In genomic region chr6:89260832-89261231, GRCh38 we compare ENCODE assay signal across 13 cellular contexts. TPM values are rescaled to one million over a fixed set of nuclear protein-coding genes. Genes with fewer than 3 reads are reported as not detected.
DNase-seq lines count a peak whose midpoint lies in the region; ATAC-seq, FAIRE-seq and TF ChIP-seq lines count a peak whose summit lies in the region.
"Had no signal": no experiment of that assay in that cellular context is flagged by ENCODE, and none has a peak within 500 bp of the region (broad histone marks: within the 10 kb centered on the region; RNA-seq: fewer than 3 reads in every experiment).

No MANE protein-coding gene starts in this region.

- no peak overlapping the region for H3K4me2 ChIP-seq in GM12878 (ENCODE audit: control insufficient read depth, insufficient read depth)

- no peaks in the 10 kb centered on the region for H3K36me3 ChIP-seq in GM12878 (ENCODE audit: control insufficient read depth in 2 of 2, insufficient read depth in 2 of 2, low read length in 1 of 2)
- H3K36me3 ChIP-seq: vagina had no signal

- H3K27me3 Mint-ChIP-seq in HFFc6 (ENCODE audit: insufficient read depth), result peaks cover under 1% of the 10 kb centered on the region
- H3K27me3 Mint-ChIP-seq: activated naive CD4-positive, alpha-beta T cell treated with anti-CD3 and anti-CD28 coated beads, Interleukin-2, amount 50 U/mL, for 24 hours had no signal

- SMC1A ChIA-PET in GM12878 (lab: Charles Lee; ENCODE audit: uncharacterized antibody, unreplicated experiment), result interaction anchor here (0.9 to 1.8 kb wide), 3 partner anchors 9 to 108 kb away, joined by 3 to 7 read pairs (median 4); no protein-coding TSS in a partner anchor

- no peak overlapping the region for H3K9ac ChIP-seq in GM12878 (ENCODE audit: control insufficient read depth, insufficient read depth, low read length)

- H3K9me3 ChIP-seq in GM12878 (replicated peaks; ENCODE audit: control insufficient read depth, insufficient read depth, low read length), result no peaks in the 10 kb centered on the region
- H3K9me3 ChIP-seq: vagina had no signal

- TF ChIP-seq EP300 in GM12878 (IDR thresholded peaks at IDR 0.05; ENCODE audit: borderline replicate concordance in 1 of 2, control insufficient read depth in 1 of 2, low read depth in 2 of 2, low read length in 2 of 2), result no peak

- TF ChIP-seq CTCF in GM12878 (IDR thresholded peaks at IDR 0.05 in 2 of 3, conservative IDR thresholded peaks at IDR 0.05 in 1 of 3; ENCODE audit: control insufficient read depth in 2 of 3, extremely low read depth in 1 of 3, insufficient read depth in 1 of 3, low read depth in 3 of 3, low read length in 3 of 3), result peak in 1 of 3 experiments; percentile 13; a peak in 1 of 6 replicates
- TF ChIP-seq CTCF in HFFc6 (IDR thresholded peaks at IDR 0.05), result no peak

- H3K27ac ChIP-seq in GM12878 (ENCODE audit: control insufficient read depth, insufficient read depth), result 0 out of 2 replicates have a peak overlapping the region, but pooled peaks have one; percentile 4
- H3K27ac ChIP-seq: vagina, VCaP had no signal

- WGBS in GM12878 (ENCODE audit: insufficient coverage, insufficient replicate concordance, low lambda C conversion rate, missing lambda C conversion rate), result 99% methylated on average over 5 of the region's 5 CpGs

- RAD21 ChIA-PET in GM12878 (lab: Charles Lee; ENCODE audit: unreplicated experiment), result interaction anchor here (1.0 to 1.9 kb wide), 3 partner anchors 89 to 111 kb away, joined by 3 to 7 read pairs (median 4); no protein-coding TSS in a partner anchor

- intact Hi-C loops in GM12878 (cut with micrococcal nuclease; ENCODE audit: unreplicated experiment), result no loop called here

- H3K27ac Mint-ChIP-seq in HFFc6, result no peak overlapping the region
- H3K27ac Mint-ChIP-seq: activated naive CD4-positive, alpha-beta T cell treated with anti-CD3 and anti-CD28 coated beads, Interleukin-2, amount 50 U/mL, for 24 hours had no signal

- no peaks in the 10 kb centered on the region for H3K36me3 Mint-ChIP-seq in HFFc6 (ENCODE audit: low read depth)
- H3K36me3 Mint-ChIP-seq: activated naive CD4-positive, alpha-beta T cell treated with anti-CD3 and anti-CD28 coated beads, Interleukin-2, amount 50 U/mL, for 24 hours had no signal

- no peaks in the 10 kb centered on the region for H3K79me2 ChIP-seq in GM12878 (ENCODE audit: control insufficient read depth, insufficient read depth, low read length)

- BruUV-seq in GM12878 (replicated peaks; lab: Mats Ljungman, UMichigan), result no TSS peak

- H3K27me3 ChIP-seq in GM12878 (replicated peaks in 1 of 2; ENCODE audit: control insufficient read depth in 2 of 2, insufficient read depth in 2 of 2, low read length in 1 of 2), result no peaks in the 10 kb centered on the region
- H3K27me3 ChIP-seq: vagina had no signal

- peak; percentile 35 for DNase-seq in CMK (ENCODE audit: low read depth)
- DNase-seq in GM19239 (ENCODE audit: insufficient read length, low spot score), result no peak
- peak; percentile 76 for DNase-seq in NCI-H2171 treated with DMSO at 0.1 percent for 48 hours (lab: John Stamatoyannopoulos, UW)
- no peak for DNase-seq in GM12878 (ENCODE audit: low read depth, low spot score)
- DNase-seq in stimulated activated CD4-positive, alpha-beta T cell treated with anti-CD3 and anti-CD28 coated beads, Interleukin-12 subunit alpha, Interleukin-12 subunit beta, amount 100 ng/mL, for 4 hours, result no peak
- no peak for DNase-seq in GM19238 (ENCODE audit: insufficient read length, low spot score)
- DNase-seq in HFFc6, result no peak
- no peak for DNase-seq in OCI-M2 (lab: John Stamatoyannopoulos, UW; ENCODE audit: unreplicated experiment)
- DNase-seq: NCI-H187 treated with DMSO at 0.1 percent for 48 hours had no signal

- TF ChIP-seq RAD21 in GM12878 (IDR thresholded peaks at IDR 0.05; ENCODE audit: insufficient read depth, low read depth, low read length), result 0 out of 2 replicates have a peak, but pooled peaks have one; percentile 29

- no peaks in the 10 kb centered on the region for H3K4me1 Mint-ChIP-seq in HFFc6 (ENCODE audit: low read depth)
- H3K4me1 Mint-ChIP-seq: activated naive CD4-positive, alpha-beta T cell treated with anti-CD3 and anti-CD28 coated beads, Interleukin-2, amount 50 U/mL, for 24 hours had no signal

- POLR2A ChIA-PET in GM12878 (lab: Charles Lee), result no interaction called here

- FAIRE-seq in GM19239 (lab: Jason Lieb, UNC) (peak; percentile 74), GM12878 (lab: Jason Lieb, UNC) (no peak)

- H3K4me1 ChIP-seq in GM12878 (ENCODE audit: control insufficient read depth, insufficient read depth, low read length), result peaks cover 26% of the 10 kb centered on the region
- H3K4me1 ChIP-seq: vagina had no signal

- no peak for TF ChIP-seq POLR2A in GM12878 (IDR thresholded peaks at IDR 0.05; ENCODE audit: low read depth, low read length)

- CTCF ChIA-PET in GM12878 (lab: Yijun Ruan, JAX), result interaction anchor here (0.9 to 1.8 kb wide), 3 partner anchors 21 to 106 kb away, joined by 4 to 7 read pairs (median 5); no protein-coding TSS in a partner anchor

- H3K4me3 Mint-ChIP-seq in HFFc6, result no peak overlapping the region
- H3K4me3 Mint-ChIP-seq: activated naive CD4-positive, alpha-beta T cell treated with anti-CD3 and anti-CD28 coated beads, Interleukin-2, amount 50 U/mL, for 24 hours had no signal

- H3K9me3 Mint-ChIP-seq in HFFc6, result no peaks in the 10 kb centered on the region
- H3K9me3 Mint-ChIP-seq: activated naive CD4-positive, alpha-beta T cell treated with anti-CD3 and anti-CD28 coated beads, Interleukin-2, amount 50 U/mL, for 24 hours had no signal

- peak overlapping the region; percentile 74 for H2AFZ ChIP-seq in GM12878 (ENCODE audit: control insufficient read depth, low read depth, low read length)

- no peaks in the 10 kb centered on the region; the same call in 1 of the 2 replicates for H4K20me1 ChIP-seq in GM12878 (ENCODE audit: control insufficient read depth, insufficient read depth)

- no peak overlapping the region for H3K4me3 ChIP-seq in GM12878
- H3K4me3 ChIP-seq: vagina had no signal

- ATAC-seq in GM12878, result peak; percentile 54

- in situ Hi-C loops in GM12878 (cut with MboI), result no loop called here

TF ChIP-seq in GM12878, 131 proteins besides CTCF, POLR2A, EP300 and RAD21 (continues in another document):
- TF ChIP-seq NFYA (IDR thresholded peaks at IDR 0.05; ENCODE audit: borderline replicate concordance, low read depth, low read length) (no peak), RCOR1 (conservative IDR thresholded peaks at IDR 0.05; ENCODE audit: low read depth, low read length) (no peak), BHLHE40 (IDR thresholded peaks at IDR 0.05; ENCODE audit: borderline replicate concordance in 1 of 2, low read depth in 2 of 2, low read length in 1 of 2) (no peak), BCL11A (IDR thresholded peaks at IDR 0.05; ENCODE audit: low read depth, low read length) (no peak), SIX5 (IDR thresholded peaks at IDR 0.05; ENCODE audit: low read depth, low read length, severe bottlenecking) (no peak), YBX1 (IDR thresholded peaks at IDR 0.05) (no peak)

RNA-seq across cellular contexts. Expression of gene GABRR1, which starts 43.7 kb away (rescaled TPM):
- total RNA-seq in GM12878 (2013; cell fraction: nucleolus; rRNA removed), result not detected in 2 replicates
- total RNA-seq in GM12878 (2014; rRNA removed) (not detected in 2 replicates), GM12878 (2014; rRNA removed; fragmentation: Illumina TruSeq; extraction: Trizol) (not detected in 2 replicates), GM12878 (2021) (not detected in 2 replicates)
- polyA plus RNA-seq in GM12878 (2011; ENCODE audit: low read depth), result not detected
- polyA plus RNA-seq in GM12878 (2011; rRNA removed) (not detected in 2 replicates), GM12878 (2014; fragmentation: Illumina TruSeq; extraction: Trizol) (not detected in 2 replicates), GM12878 (2014; fragmentation: Nextera tagmentation; extraction: Ambion mirVana) (not detected), GM12878 (2014; rRNA removed) (not detected in 2 replicates), GM12878 (2016; fragmentation: Nextera tagmentation; extraction: Ambion mirVana) (not detected)
- not detected in 2 replicates for polyA plus RNA-seq in GM12878 (2011; cell fraction: cytosol; rRNA removed)
- polyA plus RNA-seq in GM12878 (2011; cell fraction: nucleus; rRNA removed), result not detected in 2 replicates
- not detected in 2 replicates for polyA plus RNA-seq in GM12878 (2012)
- not detected in 2 replicates for polyA minus RNA-seq in GM12878 (2011; rRNA and poly(A)+ RNA removed)
- not detected in 2 replicates for polyA minus RNA-seq in GM12878 (2011; cell fraction: cytosol; rRNA and poly(A)+ RNA removed)
- polyA minus RNA-seq in GM12878 (2011; cell fraction: nucleus; rRNA and poly(A)+ RNA removed), result not detected in 2 replicates
- not detected for total RNA-seq in HFFc6 (2021; fragmentation: NEBNext Ultra II Directional; extraction: Animal tissue kit (Norgen Biotek cat#: 25700))
- total RNA-seq: omental fat pad, vagina had no signal

RNA-seq across cellular contexts. Expression of gene GABRR2, which starts 54.3 kb away (rescaled TPM):
- total RNA-seq in GM12878 (2013; cell fraction: nucleolus; rRNA removed), result 2.9 and 4.1 TPM in 2 replicates
- total RNA-seq in GM12878 (2014; rRNA removed), result 0.23 and 0.33 TPM in 2 replicates
- 0.31 and 0.32 TPM in 2 replicates for total RNA-seq in GM12878 (2014; rRNA removed; fragmentation: Illumina TruSeq; extraction: Trizol)
- 0.35 and 0.54 TPM in 2 replicates for total RNA-seq in GM12878 (2021)
- 0.35 TPM for polyA plus RNA-seq in GM12878 (2011; ENCODE audit: low read depth)
- polyA plus RNA-seq in GM12878 (2011; rRNA removed), result 0.27 and 0.34 TPM in 2 replicates
- 0.36 and 0.37 TPM in 2 replicates for polyA plus RNA-seq in GM12878 (2011; cell fraction: cytosol; rRNA removed)
- polyA plus RNA-seq in GM12878 (2011; cell fraction: nucleus; rRNA removed), result 4.2 and 4.3 TPM in 2 replicates
- 0.38 and 0.58 TPM in 2 replicates for polyA plus RNA-seq in GM12878 (2012)
- 0.59 and 0.72 TPM in 2 replicates for polyA plus RNA-seq in GM12878 (2014; fragmentation: Illumina TruSeq; extraction: Trizol)
- not detected for polyA plus RNA-seq in GM12878 (2014; fragmentation: Nextera tagmentation; extraction: Ambion mirVana)
- polyA plus RNA-seq in GM12878 (2014; rRNA removed), result 0.33 and 0.62 TPM in 2 replicates
- polyA plus RNA-seq in GM12878 (2016; fragmentation: Nextera tagmentation; extraction: Ambion mirVana), result under 1 TPM; 0.16 to 0.19 TPM
- 0.22 and 0.26 TPM in 2 replicates for polyA minus RNA-seq in GM12878 (2011; rRNA and poly(A)+ RNA removed)
- not detected in 2 replicates for polyA minus RNA-seq in GM12878 (2011; cell fraction: cytosol; rRNA and poly(A)+ RNA removed)
- 0.48 and 0.77 TPM in 2 replicates for polyA minus RNA-seq in GM12878 (2011; cell fraction: nucleus; rRNA and poly(A)+ RNA removed)
- under 1 TPM in 4 of 6 experiments, not detected in 2; 0.10 to 0.24 (median 0.12) TPM for total RNA-seq in HFFc6 (2021; fragmentation: NEBNext Ultra II Directional; extraction: Animal tissue kit (Norgen Biotek cat#: 25700))

Comparison
In these comparisons a context has a peak if more than half of its experiments do, and no peak if none do; other contexts are left out.
1. DNase-seq: peak in CMK (single experiment) and NCI-H2171 treated with DMSO at 0.1 percent for 48 hours (single experiment); none in GM19239 (single experiment), GM12878 (single experiment), stimulated activated CD4-positive, alpha-beta T cell treated with anti-CD3 and anti-CD28 coated beads, Interleukin-12 subunit alpha, Interleukin-12 subunit beta, amount 100 ng/mL, for 4 hours (single experiment), GM19238 (single experiment), HFFc6 (single experiment) and OCI-M2 (single experiment).